ENCODE assay signal across 22 cellular contexts in the genomic region with DNA sequence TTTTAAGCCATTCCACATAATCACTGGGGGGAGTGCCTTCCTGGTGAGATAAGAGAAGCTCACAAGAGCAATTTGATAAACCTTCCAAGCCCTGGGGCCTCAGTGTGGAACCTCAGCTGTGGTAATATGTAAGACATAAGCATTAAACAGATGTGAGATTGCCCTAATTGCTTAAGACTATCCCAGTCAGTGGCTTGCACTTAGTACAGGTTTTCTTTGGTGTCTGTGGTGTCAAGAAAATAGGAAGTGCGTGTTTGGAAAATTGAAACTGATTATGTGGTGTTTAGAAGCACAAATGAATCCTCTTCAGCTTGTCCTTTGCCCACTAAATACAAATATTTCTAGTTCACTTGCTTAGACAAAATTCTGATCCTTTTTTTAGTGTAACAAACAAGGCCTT.
"Had no signal": no experiment of that assay in that cellular context is flagged by ENCODE, and none has a peak within 500 bp of the region (broad histone marks: within the 10 kb centered on the region; RNA-seq: fewer than 3 reads in every experiment).

No MANE protein-coding gene starts in this region.

- H3K27ac Mint-ChIP-seq: activated CD4-positive, alpha-beta T cell treated with anti-CD3 and anti-CD28 coated beads, Interleukin-2, amount 10 ng/mL, durations not matched to agents 24 days and 14 days; activated CD8-positive, alpha-beta memory T cell treated with anti-CD3 and anti-CD28 coated beads, Interleukin-2, amount 10 ng/mL, durations not matched to agents 7 days and 5 days; activated CD8-positive, alpha-beta T cell treated with anti-CD3 and anti-CD28 coated beads for 36 hours; activated naive CD4-positive, alpha-beta T cell treated with anti-CD3 and anti-CD28 coated beads, Interleukin-2, amount 10 ng/mL, durations not matched to agents 7 days and 5 days; endodermal cell had no signal

- H3K4me3 Mint-ChIP-seq: activated CD4-positive, alpha-beta T cell treated with anti-CD3 and anti-CD28 coated beads, Interleukin-2, amount 10 ng/mL, durations not matched to agents 24 days and 14 days; activated CD8-positive, alpha-beta memory T cell treated with anti-CD3 and anti-CD28 coated beads, Interleukin-2, amount 10 ng/mL, durations not matched to agents 7 days and 5 days; activated CD8-positive, alpha-beta T cell treated with anti-CD3 and anti-CD28 coated beads for 36 hours; activated naive CD4-positive, alpha-beta T cell treated with anti-CD3 and anti-CD28 coated beads, Interleukin-2, amount 10 ng/mL, durations not matched to agents 7 days and 5 days; endodermal cell had no signal

- H3K4me1 Mint-ChIP-seq: activated CD4-positive, alpha-beta T cell treated with anti-CD3 and anti-CD28 coated beads, Interleukin-2, amount 10 ng/mL, durations not matched to agents 24 days and 14 days; activated CD8-positive, alpha-beta memory T cell treated with anti-CD3 and anti-CD28 coated beads, Interleukin-2, amount 10 ng/mL, durations not matched to agents 7 days and 5 days; activated naive CD4-positive, alpha-beta T cell treated with anti-CD3 and anti-CD28 coated beads, Interleukin-2, amount 10 ng/mL, durations not matched to agents 7 days and 5 days had no signal

- DNase-seq: activated CD4-positive, alpha-beta T cell treated with anti-CD3 and anti-CD28 coated beads, Interleukin-2, amount 10 ng/mL, durations not matched to agents 24 days and 14 days; activated CD8-positive, alpha-beta memory T cell treated with anti-CD3 and anti-CD28 coated beads, Interleukin-2, amount 10 ng/mL, durations not matched to agents 7 days and 5 days; activated CD8-positive, alpha-beta T cell treated with anti-CD3 and anti-CD28 coated beads for 36 hours; activated effector memory CD4-positive, alpha-beta T cell treated with anti-CD3 and anti-CD28 coated beads, Interleukin-2, amount 50 U/mL, for 16 hours; activated naive CD4-positive, alpha-beta T cell treated with anti-CD3 and anti-CD28 coated beads, Interleukin-2, amount 10 ng/mL, durations not matched to agents 7 days and 5 days; activated T-cell treated with anti-CD3 and anti-CD28 coated beads for 4 hours; amygdala; cerebellar nuclear complex; endodermal cell; esophagus squamous epithelium; head of caudate nucleus; occipital lobe; sigmoid colon; stimulated activated CD4-positive, alpha-beta T cell treated with anti-CD3 and anti-CD28 coated beads, Interleukin-15, amount 100 ng/mL, for 24 hours; stimulated activated naive CD4-positive, alpha-beta T cell; testis; trophoblast cell; uterus had no signal

- H3K27me3 ChIP-seq: esophagus squamous epithelium, gastroesophageal sphincter, sigmoid colon, testis, uterus had no signal

- H3K27ac ChIP-seq: coronary artery, esophagus squamous epithelium, gastroesophageal sphincter, sigmoid colon, testis, uterus, VCaP had no signal

- H3K9me3 Mint-ChIP-seq: activated CD4-positive, alpha-beta T cell treated with anti-CD3 and anti-CD28 coated beads, Interleukin-2, amount 10 ng/mL, durations not matched to agents 24 days and 14 days; activated CD8-positive, alpha-beta T cell treated with anti-CD3 and anti-CD28 coated beads for 36 hours; activated naive CD4-positive, alpha-beta T cell treated with anti-CD3 and anti-CD28 coated beads, Interleukin-2, amount 10 ng/mL, durations not matched to agents 7 days and 5 days; endodermal cell had no signal

- H3K9me3 ChIP-seq: esophagus squamous epithelium, gastroesophageal sphincter, sigmoid colon, testis, uterus had no signal

- H3K36me3 ChIP-seq: esophagus squamous epithelium, gastroesophageal sphincter, sigmoid colon, uterus had no signal

- H3K36me3 Mint-ChIP-seq: activated CD8-positive, alpha-beta memory T cell treated with anti-CD3 and anti-CD28 coated beads, Interleukin-2, amount 10 ng/mL, durations not matched to agents 7 days and 5 days; activated naive CD4-positive, alpha-beta T cell treated with anti-CD3 and anti-CD28 coated beads, Interleukin-2, amount 10 ng/mL, durations not matched to agents 7 days and 5 days had no signal

- H3K27me3 Mint-ChIP-seq: activated CD4-positive, alpha-beta T cell treated with anti-CD3 and anti-CD28 coated beads, Interleukin-2, amount 10 ng/mL, durations not matched to agents 24 days and 14 days; activated CD8-positive, alpha-beta memory T cell treated with anti-CD3 and anti-CD28 coated beads, Interleukin-2, amount 10 ng/mL, durations not matched to agents 7 days and 5 days; activated CD8-positive, alpha-beta T cell treated with anti-CD3 and anti-CD28 coated beads for 36 hours; activated naive CD4-positive, alpha-beta T cell treated with anti-CD3 and anti-CD28 coated beads, Interleukin-2, amount 10 ng/mL, durations not matched to agents 7 days and 5 days had no signal

- H3K4me1 ChIP-seq: esophagus squamous epithelium, gastroesophageal sphincter, sigmoid colon, testis, uterus had no signal

- H3K4me3 ChIP-seq: coronary artery, esophagus squamous epithelium, gastroesophageal sphincter, sigmoid colon, smooth muscle cell, testis, uterus had no signal
